ENCODE assay signal across 8 cellular contexts in genomic region chr3:190863119-190863465, GRCh38. TPM values are rescaled to one million over a fixed set of nuclear protein-coding genes. Genes with fewer than 3 reads are reported as not detected.
DNase-seq lines count a peak whose midpoint lies in the region; ATAC-seq and TF ChIP-seq lines count a peak whose summit lies in the region.

No MANE protein-coding gene starts in this region.

- no peak overlapping the region for H3K27ac Mint-ChIP-seq in activated T-cell treated with anti-CD3 and anti-CD28 coated beads, Interleukin-2, amount 50 U/mL, for 72 hours
- no peak overlapping the region for H3K27ac Mint-ChIP-seq in CD4-positive, alpha-beta T cell

- no peak for ATAC-seq in activated T-cell treated with anti-CD3 and anti-CD28 coated beads, Interleukin-2, amount 50 U/mL, for 72 hours (replicated peaks in 1 of 2)
- ATAC-seq in right lobe of liver, result no peak
- ATAC-seq in CD4-positive, alpha-beta T cell (ENCODE audit: poor library complexity), result no peak
- no peak for ATAC-seq in HG02588 (IDR thresholded peaks at IDR 0.05; ENCODE audit: unreplicated experiment)

- no peaks in the 10 kb centered on the region for H3K36me3 ChIP-seq in ascending aorta
- no peaks in the 10 kb centered on the region for H3K36me3 ChIP-seq in right lobe of liver
- H3K36me3 ChIP-seq in tibial nerve, result no peaks in the 10 kb centered on the region

- TF ChIP-seq EP300 in tibial nerve (IDR thresholded peaks at IDR 0.05), result no peak

- CTCF ChIA-PET in CD4-positive, alpha-beta T cell (lab: Charles Lee), result no interaction called here

- H3K27ac ChIP-seq in ascending aorta, result peak overlapping the region; percentile 62 to 74
- H3K27ac ChIP-seq in right lobe of liver, result peak overlapping the region; percentile 88 to 95 (median 94)
- peak overlapping the region in 2 of 4 donors; percentile 45 to 84 for H3K27ac ChIP-seq in tibial nerve
- H3K27ac ChIP-seq in CD4-positive, alpha-beta T cell (ENCODE audit: low read depth, low read length), result no peak overlapping the region

- intact Hi-C loops in ascending aorta (cut with DNase I) (loop anchor here (10.0 kb wide), 1 partner anchor 1798 kb away; no protein-coding TSS in a partner anchor), right lobe of liver (cut with DNase I) (no loop called here)
- intact Hi-C loops in CD4-positive, alpha-beta T cell (cut with DNase I, micrococcal nuclease), result no loop called here

- TF ChIP-seq POLR2A in right lobe of liver (IDR thresholded peaks at IDR 0.05) (no peak), tibial nerve (IDR thresholded peaks at IDR 0.05) (no peak)

- no peak for DNase-seq in activated T-cell treated with anti-CD3 and anti-CD28 coated beads, Interleukin-2, amount 50 U/mL, for 72 hours
- DNase-seq in activated T-cell treated with anti-CD3 and anti-CD28 coated beads, Interleukin-2, amount 50 U/mL, for 48 hours, result no peak
- DNase-seq in ascending aorta (ENCODE audit: low spot score in 2 of 2), result no peak
- no peak for DNase-seq in right lobe of liver
- no peak for DNase-seq in tibial nerve (ENCODE audit: low spot score in 2 of 2)
- DNase-seq in CD4-positive, alpha-beta T cell, result no peak
- no peak for DNase-seq in GDM1 (lab: John Stamatoyannopoulos, UW)

- H3K9me3 ChIP-seq in ascending aorta, result no peaks in the 10 kb centered on the region
- H3K9me3 ChIP-seq in right lobe of liver, result no peaks in the 10 kb centered on the region
- no peaks in the 10 kb centered on the region for H3K9me3 ChIP-seq in tibial nerve
- no peaks in the 10 kb centered on the region for H3K9me3 ChIP-seq in CD4-positive, alpha-beta T cell (ENCODE audit: control insufficient read depth, low read length)

- H3K27me3 ChIP-seq in ascending aorta (no peaks in the 10 kb centered on the region), right lobe of liver (no peaks in the 10 kb centered on the region), tibial nerve (no peaks in the 10 kb centered on the region)
- H3K27me3 ChIP-seq in CD4-positive, alpha-beta T cell (ENCODE audit: control insufficient read depth, insufficient read depth, low read length), result peaks cover 44% of the 10 kb centered on the region

- no peaks in the 10 kb centered on the region for H3K9me3 Mint-ChIP-seq in activated T-cell treated with anti-CD3 and anti-CD28 coated beads, Interleukin-2, amount 50 U/mL, for 72 hours
- H3K9me3 Mint-ChIP-seq in CD4-positive, alpha-beta T cell, result no peaks in the 10 kb centered on the region

- H3K4me1 Mint-ChIP-seq in activated T-cell treated with anti-CD3 and anti-CD28 coated beads, Interleukin-2, amount 50 U/mL, for 72 hours (ENCODE audit: low read depth), result peaks cover 7% of the 10 kb centered on the region
- peaks cover 12% of the 10 kb centered on the region for H3K4me1 Mint-ChIP-seq in CD4-positive, alpha-beta T cell (ENCODE audit: low read depth)

- H3K4me1 ChIP-seq in ascending aorta (no peaks in the 10 kb centered on the region), right lobe of liver (peaks cover 0 to 31% (median 9%) of the 10 kb centered on the region in 4 donors), tibial nerve (peaks cover 0 to 12% (median 0%) of the 10 kb centered on the region in 4 donors)

- peaks cover 70% of the 10 kb centered on the region for H3K27me3 Mint-ChIP-seq in activated T-cell treated with anti-CD3 and anti-CD28 coated beads, Interleukin-2, amount 50 U/mL, for 72 hours (ENCODE audit: low read depth)
- peaks cover 80% of the 10 kb centered on the region for H3K27me3 Mint-ChIP-seq in CD4-positive, alpha-beta T cell

- WGBS in right lobe of liver (ENCODE audit: insufficient coverage, low coverage, low lambda C conversion rate, missing lambda C conversion rate), result 6% methylated on average over 6 of the region's 6 CpGs
- WGBS in tibial nerve, 2 donors, result 11 to 13% methylated on average over 6 of the region's 6 CpGs

- H3K4me3 ChIP-seq in ascending aorta (peak overlapping the region; percentile 76 to 90), right lobe of liver (peak overlapping the region; percentile 61 to 73 (median 70)), tibial nerve (peak overlapping the region; percentile 49 to 73 (median 55))

- H3K36me3 Mint-ChIP-seq in activated T-cell treated with anti-CD3 and anti-CD28 coated beads, Interleukin-2, amount 50 U/mL, for 72 hours (ENCODE audit: insufficient read depth in 2 of 2), result no peaks in the 10 kb centered on the region
- H3K36me3 Mint-ChIP-seq in CD4-positive, alpha-beta T cell (ENCODE audit: low read depth), result no peaks in the 10 kb centered on the region

- H3K4me3 Mint-ChIP-seq in activated T-cell treated with anti-CD3 and anti-CD28 coated beads, Interleukin-2, amount 50 U/mL, for 72 hours, result peak overlapping the region; percentile 67 to 72
- no peak overlapping the region for H3K4me3 Mint-ChIP-seq in CD4-positive, alpha-beta T cell

- POLR2A ChIA-PET in CD4-positive, alpha-beta T cell (lab: Charles Lee), result no interaction called here

- no peak for TF ChIP-seq CTCF in ascending aorta (IDR thresholded peaks at IDR 0.05)
- no peak for TF ChIP-seq CTCF in right lobe of liver (IDR thresholded peaks at IDR 0.05)
- TF ChIP-seq CTCF in tibial nerve (IDR thresholded peaks at IDR 0.05), result no peak
- TF ChIP-seq CTCF in CD4-positive, alpha-beta T cell (IDR thresholded peaks at IDR 0.05), result no peak

RNA-seq across cellular contexts. Expression of gene GMNC, which starts 0.6 kb away (rescaled TPM):
- not detected for total RNA-seq in activated T-cell treated with anti-CD3 and anti-CD28 coated beads, Interleukin-2, amount 50 U/mL, for 72 hours
- total RNA-seq in ascending aorta, result not detected
- total RNA-seq in right lobe of liver, result 1 to 10 TPM; 1.7 to 8.6 (median 6.2) TPM
- total RNA-seq in tibial nerve, result not detected
- not detected for total RNA-seq in CD4-positive, alpha-beta T cell
